Comparison of ENCODE assay signal across 18 cellular contexts in the genomic region with DNA sequence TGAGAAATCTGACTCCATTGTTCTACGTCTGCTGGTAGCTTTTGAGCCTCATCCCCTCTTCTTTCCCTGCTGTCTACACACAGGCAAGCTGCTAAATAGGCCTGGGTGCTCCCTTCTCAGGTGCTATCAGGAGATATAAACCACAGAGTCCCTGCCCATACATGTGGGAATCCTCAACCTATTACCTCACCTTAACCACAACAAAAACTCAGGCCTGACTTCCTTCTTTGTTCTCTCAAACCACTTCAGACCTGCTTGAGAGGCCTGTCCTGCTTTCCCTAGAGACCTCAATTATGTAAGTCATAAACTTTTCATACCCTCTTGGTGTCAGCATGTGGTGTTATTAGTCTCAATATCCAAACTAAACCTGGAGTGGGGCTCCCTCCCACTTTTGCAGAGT.
A peak's percentile ranks its signal among the peaks of the same experiment; 100 is the strongest.
DNase-seq lines count a peak whose midpoint lies in the region; ATAC-seq, FAIRE-seq and TF ChIP-seq lines count a peak whose summit lies in the region.
"Had no signal": no experiment of that assay in that cellular context is flagged by ENCODE, and none has a peak within 500 bp of the region (broad histone marks: within the 10 kb centered on the region; RNA-seq: fewer than 3 reads in every experiment).

No MANE protein-coding gene starts in this region.

- RAD21 ChIA-PET in GM12878 (lab: Charles Lee; ENCODE audit: unreplicated experiment): no interaction called here

- H3K4me2 ChIP-seq in DND-41 (ENCODE audit: insufficient read depth, low read length): no peak overlapping the region
- no peak overlapping the region for H3K4me2 ChIP-seq in MM.1S (ENCODE audit: low read depth, low read length)
- no peak overlapping the region for H3K4me2 ChIP-seq in GM12878 (ENCODE audit: control insufficient read depth, insufficient read depth)

- SMC1A ChIA-PET in GM12878 (lab: Charles Lee; ENCODE audit: uncharacterized antibody, unreplicated experiment): no interaction called here

- in situ Hi-C loops in GM12878 (cut with MboI): no loop called here

- H3K4me3 Mint-ChIP-seq in nephron: no peak overlapping the region
- H3K4me3 Mint-ChIP-seq: activated naive CD8-positive, alpha-beta T cell; HFFc6 had no signal

- BruUV-seq in GM12878 (replicated peaks; lab: Mats Ljungman, UMichigan): no TSS peak

- H2AFZ ChIP-seq in DND-41 (ENCODE audit: low read depth, low read length) (no peak overlapping the region), MM.1S (ENCODE audit: low read length) (no peak overlapping the region), GM12878 (ENCODE audit: control insufficient read depth, low read depth, low read length) (no peak overlapping the region)

- peaks cover 18% of the 10 kb centered on the region for H3K4me1 Mint-ChIP-seq in nephron

- intact Hi-C loops in GM12878 (cut with micrococcal nuclease; ENCODE audit: unreplicated experiment): no loop called here

- H3K36me3 Mint-ChIP-seq in nephron (ENCODE audit: low read depth): peaks cover 3% of the 10 kb centered on the region
- H3K36me3 Mint-ChIP-seq: activated naive CD8-positive, alpha-beta T cell had no signal

- H3K27me3 Mint-ChIP-seq in nephron (ENCODE audit: low read depth): no peaks in the 10 kb centered on the region
- H3K27me3 Mint-ChIP-seq: activated naive CD8-positive, alpha-beta T cell had no signal

- H3K4me3 ChIP-seq in DND-41 (ENCODE audit: low read depth in 1 of 2, low read length in 2 of 2) (no peak overlapping the region), MM.1S (ENCODE audit: low read length) (no peak overlapping the region), GM12878 (no peak overlapping the region)
- H3K4me3 ChIP-seq: MG63, prostate gland had no signal

- H3K27ac ChIP-seq in DND-41 (ENCODE audit: low read length): no peak overlapping the region
- no peak overlapping the region for H3K27ac ChIP-seq in MM.1S (ENCODE audit: low read length)
- H3K27ac ChIP-seq in GM12878 (ENCODE audit: control insufficient read depth, insufficient read depth): no peak overlapping the region
- H3K27ac ChIP-seq: prostate gland had no signal

- POLR2A ChIA-PET in GM12878 (lab: Charles Lee): no interaction called here

- no peaks in the 10 kb centered on the region for H3K36me3 ChIP-seq in DND-41 (ENCODE audit: insufficient read depth, low read length)
- no peaks in the 10 kb centered on the region for H3K36me3 ChIP-seq in MM.1S (replicated peaks; ENCODE audit: insufficient read depth, low read length)
- H3K36me3 ChIP-seq in GM12878 (ENCODE audit: control insufficient read depth in 2 of 2, insufficient read depth in 2 of 2, low read length in 1 of 2): no peaks in the 10 kb centered on the region
- H3K36me3 ChIP-seq: MG63, prostate gland had no signal

- H4K20me1 ChIP-seq in DND-41 (ENCODE audit: insufficient read depth, low read length): no peaks in the 10 kb centered on the region
- H4K20me1 ChIP-seq in MM.1S (ENCODE audit: insufficient read depth, low read length): no peaks in the 10 kb centered on the region
- no peaks in the 10 kb centered on the region for H4K20me1 ChIP-seq in GM12878 (ENCODE audit: control insufficient read depth, insufficient read depth)

- ATAC-seq in DND-41 (ENCODE audit: insufficient read depth, low read depth) (peak; percentile 48; the same call in 1 of the 3 replicates), GM12878 (peak; percentile 33; the same call in 2 of the 3 replicates), GM18868 (IDR thresholded peaks at IDR 0.05; ENCODE audit: unreplicated experiment) (no peak), HG03025 (IDR thresholded peaks at IDR 0.05; ENCODE audit: low FRiP score, unreplicated experiment) (no peak), GM21367 (IDR thresholded peaks at IDR 0.05; ENCODE audit: unreplicated experiment) (no peak)

- TF ChIP-seq EP300 in GM12878 (IDR thresholded peaks at IDR 0.05; ENCODE audit: borderline replicate concordance in 1 of 2, control insufficient read depth in 1 of 2, low read depth in 2 of 2, low read length in 2 of 2): no peak

- peaks cover 2% of the 10 kb centered on the region for H3K9me3 Mint-ChIP-seq in nephron
- H3K9me3 Mint-ChIP-seq: HFFc6 had no signal

- H3K27me3 ChIP-seq in DND-41 (ENCODE audit: insufficient read depth, low read length, poor library complexity) (no peaks in the 10 kb centered on the region), MM.1S (replicated peaks; ENCODE audit: insufficient read depth, low read length) (no peaks in the 10 kb centered on the region), GM12878 (replicated peaks in 1 of 2; ENCODE audit: control insufficient read depth in 2 of 2, insufficient read depth in 2 of 2, low read length in 1 of 2) (no peaks in the 10 kb centered on the region)
- H3K27me3 ChIP-seq: MG63 had no signal

- no peaks in the 10 kb centered on the region for H3K9me2 ChIP-seq in MM.1S (replicated peaks; ENCODE audit: insufficient read depth, low read length)

- no peak for TF ChIP-seq RAD21 in GM12878 (IDR thresholded peaks at IDR 0.05; ENCODE audit: insufficient read depth, low read depth, low read length)

- TF ChIP-seq CTCF in DND-41 (IDR thresholded peaks at IDR 0.05; ENCODE audit: borderline replicate concordance, extremely low read depth, low read length, poor library complexity, severe bottlenecking): no peak
- TF ChIP-seq CTCF in MM.1S (IDR thresholded peaks at IDR 0.05; ENCODE audit: low read length): no peak
- no peak for TF ChIP-seq CTCF in GM12878 (IDR thresholded peaks at IDR 0.05 in 2 of 3, conservative IDR thresholded peaks at IDR 0.05 in 1 of 3; ENCODE audit: control insufficient read depth in 2 of 3, extremely low read depth in 1 of 3, insufficient read depth in 1 of 3, low read depth in 3 of 3, low read length in 3 of 3)
- TF ChIP-seq CTCF in nephron (IDR thresholded peaks at IDR 0.05; ENCODE audit: unreplicated experiment in 3 of 3): no peak

- H3K9me3 ChIP-seq in DND-41 (ENCODE audit: insufficient read depth, low read length, severe bottlenecking) (no peaks in the 10 kb centered on the region), MM.1S (replicated peaks; ENCODE audit: insufficient read depth, low read length) (no peaks in the 10 kb centered on the region), GM12878 (replicated peaks; ENCODE audit: control insufficient read depth, insufficient read depth, low read length) (no peaks in the 10 kb centered on the region)
- H3K9me3 ChIP-seq: MG63, prostate gland had no signal

- H3K4me1 ChIP-seq in DND-41 (ENCODE audit: insufficient read depth, low read length): peaks cover 7% of the 10 kb centered on the region; the same call in 1 of the 2 replicates
- no peaks in the 10 kb centered on the region for H3K4me1 ChIP-seq in MM.1S (ENCODE audit: low read length)
- H3K4me1 ChIP-seq in GM12878 (ENCODE audit: control insufficient read depth, insufficient read depth, low read length): no peaks in the 10 kb centered on the region
- H3K4me1 ChIP-seq: prostate gland had no signal

- TF ChIP-seq POLR2A in GM12878 (IDR thresholded peaks at IDR 0.05; ENCODE audit: low read depth, low read length): no peak

- FAIRE-seq in GM12878 (lab: Jason Lieb, UNC): no peak
- FAIRE-seq: frontal cortex had no signal

- no peaks in the 10 kb centered on the region for H3F3A ChIP-seq in MM.1S (ENCODE audit: insufficient read depth, low read length)

- H3K79me2 ChIP-seq in DND-41 (ENCODE audit: insufficient read depth, low read length) (no peaks in the 10 kb centered on the region), MM.1S (ENCODE audit: low read length) (no peaks in the 10 kb centered on the region), GM12878 (ENCODE audit: control insufficient read depth, insufficient read depth, low read length) (no peaks in the 10 kb centered on the region)

- 0% methylated on average over 1 of the region's 1 CpG for WGBS in GM12878 (ENCODE audit: insufficient coverage, insufficient replicate concordance, low lambda C conversion rate, missing lambda C conversion rate)

- H3K9ac ChIP-seq in DND-41 (ENCODE audit: low read depth, low read length) (no peak overlapping the region), MM.1S (ENCODE audit: low read length) (no peak overlapping the region), GM12878 (ENCODE audit: control insufficient read depth, insufficient read depth, low read length) (no peak overlapping the region)

- CTCF ChIA-PET in GM12878 (lab: Yijun Ruan, JAX): no interaction called here

- H3K27ac Mint-ChIP-seq in nephron: peak overlapping the region; percentile 24 to 83 (median 81)
- H3K27ac Mint-ChIP-seq: activated naive CD8-positive, alpha-beta T cell; HFFc6 had no signal

- DNase-seq in DND-41 (no peak), MM.1S (peak; percentile 41), GM12878 (ENCODE audit: low read depth, low spot score) (no peak), NCI-H2081 treated with DMSO at 0.1 percent for 48 hours (lab: John Stamatoyannopoulos, UW) (no peak)
- DNase-seq: activated CD4-positive, alpha-beta T cell treated with anti-CD3 and anti-CD28 coated beads for 4 hours; activated T-cell treated with anti-CD3 and anti-CD28 coated beads for 4 hours; AML-193; HFFc6; MG63; NCI-H82; SHP77 had no signal

TF ChIP-seq in GM12878, 131 proteins besides CTCF, POLR2A, EP300 and RAD21 (continues in another document):
- TF ChIP-seq MTA3 (IDR thresholded peaks at IDR 0.05; ENCODE audit: borderline replicate concordance, low read length) (no peak), BHLHE40 (IDR thresholded peaks at IDR 0.05; ENCODE audit: borderline replicate concordance in 1 of 2, low read depth in 2 of 2, low read length in 1 of 2) (peak in 1 of 2 experiments; percentile 37; a peak in 2 of 4 replicates), MEF2B (IDR thresholded peaks at IDR 0.05; ENCODE audit: partially characterized antibody, poor library complexity, severe bottlenecking) (peak; percentile 43), IKZF2 (IDR thresholded peaks at IDR 0.05) (peak; percentile 12 to 34; a peak in 2 of 4 replicates), RBBP5 (conservative IDR thresholded peaks at IDR 0.05) (no peak)

Comparison
In these comparisons a context has a peak if more than half of its experiments do, and no peak if none do; other contexts are left out.
1. ATAC-seq: peak in DND-41 (single experiment) and GM12878 (single experiment); none in GM18868 (single experiment), HG03025 (single experiment) and GM21367 (single experiment).